32 cellular contexts compared by ENCODE assay signal in genomic region chr5:170854550-170854949, GRCh38. TPM values are rescaled to one million over a fixed set of nuclear protein-coding genes. Genes with fewer than 3 reads are reported as not detected.
"Had no signal": no experiment of that assay in that cellular context is flagged by ENCODE, and none has a peak within 500 bp of the region (broad histone marks: within the 10 kb centered on the region; RNA-seq: fewer than 3 reads in every experiment).

No MANE protein-coding gene starts in this region.

- H3K27me3 ChIP-seq: adrenal gland, body of pancreas, cardiac muscle cell, gastroesophageal sphincter had no signal

- H3K36me3 ChIP-seq: adrenal gland, cardiac muscle cell, gastroesophageal sphincter, heart right ventricle, WERI-Rb-1 had no signal

- H3K4me3 ChIP-seq: adrenal gland, body of pancreas, cardiac muscle cell, coronary artery, dorsolateral prefrontal cortex, gastroesophageal sphincter, heart right ventricle had no signal

- ATAC-seq: activated CD4-positive, CD25-positive, alpha-beta regulatory T cell treated with anti-CD3 and anti-CD28 coated beads, Interleukin-2, amount 50 U/mL, for 24 hours; activated CD8-positive, alpha-beta T cell treated with anti-CD3 and anti-CD28 coated beads for 36 hours; activated naive CD8-positive, alpha-beta T cell treated with anti-CD3 and anti-CD28 coated beads, Interleukin-2, amount 50 U/mL, for 24 hours; activated T-cell treated with anti-CD3 and anti-CD28 coated beads, Interleukin-2, amount 50 U/mL, for 4 hours; activated T-helper 17 cell treated with anti-CD3 and anti-CD28 coated beads, Interleukin-2, amount 50 U/mL, for 72 hours; body of pancreas; esophagus mucosa; gastroesophageal sphincter; heart right ventricle; T-helper 17 cell had no signal

- DNase-seq: activated B cell treated with CpG ODN at 0.5 μM for 24 hours; activated CD4-positive, alpha-beta T cell treated with anti-CD3 and anti-CD28 coated beads for 48 hours; activated CD4-positive, alpha-beta T cell treated with anti-CD3 and anti-CD28 coated beads, Interleukin-2, amount 50 U/mL, for 1 hour; activated CD4-positive, alpha-beta T cell treated with anti-CD3 and anti-CD28 coated beads, Interleukin-2, amount 50 U/mL, for 48 hours; activated CD8-positive, alpha-beta memory T cell treated with anti-CD3 and anti-CD28 coated beads for 24 hours; activated CD8-positive, alpha-beta T cell treated with anti-CD3 and anti-CD28 coated beads for 36 hours; activated effector memory CD4-positive, alpha-beta T cell treated with Interleukin-2 at 50 U/mL for 16 hours; activated naive CD4-positive, alpha-beta T cell treated with anti-CD3 and anti-CD28 coated beads for 36 hours; activated naive CD8-positive, alpha-beta T cell treated with anti-CD3 and anti-CD28 coated beads for 36 hours; activated naive CD8-positive, alpha-beta T cell treated with anti-CD3 and anti-CD28 coated beads, Interleukin-2, amount 50 U/mL, for 24 hours; activated T-cell treated with anti-CD3 and anti-CD28 coated beads, Interleukin-2, amount 50 U/mL, for 4 hours; adrenal gland; amygdala; aorta; body of pancreas; central memory CD4-positive, alpha-beta T cell; cerebellar nuclear complex; dorsolateral prefrontal cortex; effector memory CD4-positive, alpha-beta T cell; endodermal cell; foreskin melanocyte; heart right ventricle; T-helper 1 cell; T-helper 17 cell; T1000; WERI-Rb-1 had no signal

- H3K4me1 ChIP-seq: adrenal gland, body of pancreas, gastroesophageal sphincter, heart right ventricle had no signal

- H3K27ac ChIP-seq: adrenal gland, body of pancreas, cardiac muscle cell, coronary artery, dorsolateral prefrontal cortex, gastroesophageal sphincter, heart right ventricle, WERI-Rb-1 had no signal

- H3K9me3 ChIP-seq: adrenal gland, body of pancreas had no signal

RNA-seq across cellular contexts. Expression of gene RANBP17, which starts 7.3 kb away (rescaled TPM):
- total RNA-seq: activated B cell treated with CpG ODN at 0.5 μM for 24 hours; activated CD8-positive, alpha-beta T cell treated with anti-CD3 and anti-CD28 coated beads for 36 hours; activated naive CD4-positive, alpha-beta T cell treated with anti-CD3 and anti-CD28 coated beads for 36 hours; activated T-helper 17 cell treated with anti-CD3 and anti-CD28 coated beads, Interleukin-2, amount 50 U/mL, for 72 hours; T-helper 17 cell had no signal
